ENCODE assay signal across 1 cellular context in the genomic region with DNA sequence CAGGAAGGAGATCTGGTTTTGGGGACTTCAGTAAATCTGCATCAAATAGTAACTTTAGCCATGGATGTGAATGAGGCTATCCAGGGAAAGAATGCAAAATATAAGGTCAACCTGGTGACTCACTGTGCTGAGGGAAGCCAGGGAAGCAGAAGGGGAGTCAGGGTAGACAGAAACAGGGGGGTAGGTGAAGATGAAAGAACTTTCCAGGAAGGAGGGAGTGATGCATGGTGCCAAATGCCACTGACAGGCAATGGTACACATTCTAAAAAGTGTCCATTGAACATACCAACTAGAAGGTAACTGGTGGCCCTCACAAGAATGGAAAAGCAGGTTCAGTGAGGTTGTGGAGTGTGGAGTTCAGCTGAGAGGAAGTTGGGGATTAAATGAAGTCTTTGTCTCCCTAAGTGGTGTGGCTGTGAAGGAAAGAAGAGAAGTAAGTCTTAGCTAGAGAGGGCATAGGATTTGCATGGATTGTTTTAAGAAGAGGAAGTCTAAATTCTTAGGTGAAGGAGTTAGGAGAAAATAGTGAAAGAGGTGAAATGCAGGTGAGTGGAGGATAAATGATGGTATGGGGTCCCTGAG.
TF ChIP-seq lines count a peak whose summit lies in the region.

No MANE protein-coding gene starts in this region.

TF ChIP-seq in SK-N-SH treated with all-trans-retinoic acid at 6 μM for 48 hours, 23 proteins besides CTCF, POLR2A, EP300 and RAD21 (continued from another document):
- TF ChIP-seq, protein P1, sequence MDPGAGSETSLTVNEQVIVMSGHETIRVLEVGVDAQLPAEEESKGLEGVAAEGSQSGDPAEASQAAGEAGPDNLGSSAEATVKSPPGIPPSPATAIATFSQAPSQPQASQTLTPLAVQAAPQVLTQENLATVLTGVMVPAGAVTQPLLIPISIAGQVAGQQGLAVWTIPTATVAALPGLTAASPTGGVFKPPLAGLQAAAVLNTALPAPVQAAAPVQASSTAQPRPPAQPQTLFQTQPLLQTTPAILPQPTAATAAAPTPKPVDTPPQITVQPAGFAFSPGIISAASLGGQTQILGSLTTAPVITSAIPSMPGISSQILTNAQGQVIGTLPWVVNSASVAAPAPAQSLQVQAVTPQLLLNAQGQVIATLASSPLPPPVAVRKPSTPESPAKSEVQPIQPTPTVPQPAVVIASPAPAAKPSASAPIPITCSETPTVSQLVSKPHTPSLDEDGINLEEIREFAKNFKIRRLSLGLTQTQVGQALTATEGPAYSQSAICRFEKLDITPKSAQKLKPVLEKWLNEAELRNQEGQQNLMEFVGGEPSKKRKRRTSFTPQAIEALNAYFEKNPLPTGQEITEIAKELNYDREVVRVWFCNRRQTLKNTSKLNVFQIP (CRISPR knock-in tag; IDR thresholded peaks at IDR 0.05; ENCODE audit: borderline replicate concordance, low read depth): no peak
